Comparison of ENCODE assay signal across 8 cellular contexts in the genomic region with DNA sequence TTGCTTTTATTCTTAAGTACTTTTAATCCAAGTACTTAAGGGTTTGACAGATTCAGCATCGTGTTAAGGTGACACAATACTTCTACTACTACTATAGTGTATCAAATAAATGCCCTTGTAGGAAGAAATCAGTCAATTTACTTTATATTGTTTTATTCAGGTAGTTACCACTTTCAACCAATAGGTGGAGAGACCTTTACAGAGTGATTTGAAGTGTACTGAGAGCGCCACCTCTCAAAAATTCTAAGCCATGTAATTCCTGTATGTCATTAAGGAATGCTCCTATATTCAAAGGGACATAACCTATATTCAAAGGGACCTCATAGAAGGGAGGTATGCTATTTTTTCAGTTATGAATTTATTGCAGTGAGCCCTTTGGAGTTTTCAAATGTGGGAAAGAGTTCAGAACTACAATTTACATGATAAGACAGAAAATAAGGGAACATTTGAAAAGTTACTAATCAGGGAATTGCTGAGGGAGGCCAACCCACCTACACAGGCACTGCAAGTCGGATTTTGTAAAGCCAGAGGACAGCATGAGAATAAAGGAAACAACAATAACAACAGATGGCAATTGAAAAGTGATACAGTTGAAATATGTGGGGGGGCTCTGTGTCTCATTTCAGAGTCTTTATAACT.
A peak's percentile ranks its signal among the peaks of the same experiment; 100 is the strongest.
DNase-seq lines count a peak whose midpoint lies in the region; ATAC-seq, FAIRE-seq and TF ChIP-seq lines count a peak whose summit lies in the region.

No MANE protein-coding gene starts in this region.

- 33 to 38% (median 35%) methylated on average over 3 of the region's 3 CpGs for WGBS in psoas muscle, 3 donors

- peak; percentile 39 for TF ChIP-seq CTCF in GM10266 (IDR thresholded peaks at IDR 0.05; ENCODE audit: control insufficient read depth, insufficient read depth, low read depth, missing control alignments)
- no peak for TF ChIP-seq CTCF in psoas muscle (IDR thresholded peaks at IDR 0.05)

- no peaks in the 10 kb centered on the region for H3K27me3 Mint-ChIP-seq in stimulated activated memory B cell treated with anti-CD40 and anti-IgM and Interleukin-4, amounts not matched to agents 10 μg/mL and 1 μg/mL and 100 μg/mL, for 72 hours

- intact Hi-C loops in psoas muscle (cut with DNase I) = no loop called here

- no peak overlapping the region for H3K27ac ChIP-seq in psoas muscle

- no peak overlapping the region for H3K27ac Mint-ChIP-seq in stimulated activated memory B cell treated with anti-CD40 and anti-IgM and Interleukin-4, amounts not matched to agents 10 μg/mL and 1 μg/mL and 100 μg/mL, for 72 hours

- no peak for FAIRE-seq in HTR-8/SVneo (lab: Jason Lieb, UNC)

- H3K4me1 Mint-ChIP-seq in stimulated activated memory B cell treated with anti-CD40 and anti-IgM and Interleukin-4, amounts not matched to agents 10 μg/mL and 1 μg/mL and 100 μg/mL, for 72 hours = no peaks in the 10 kb centered on the region

- H3K9me3 Mint-ChIP-seq in stimulated activated memory B cell treated with anti-CD40 and anti-IgM and Interleukin-4, amounts not matched to agents 10 μg/mL and 1 μg/mL and 100 μg/mL, for 72 hours = no peaks in the 10 kb centered on the region

- H3K9me3 ChIP-seq in psoas muscle = no peaks in the 10 kb centered on the region

- no peaks in the 10 kb centered on the region for H3K36me3 ChIP-seq in psoas muscle (ENCODE audit: insufficient read depth in 1 of 2, low read depth in 1 of 2)

- H3K36me3 Mint-ChIP-seq in stimulated activated memory B cell treated with anti-CD40 and anti-IgM and Interleukin-4, amounts not matched to agents 10 μg/mL and 1 μg/mL and 100 μg/mL, for 72 hours = no peaks in the 10 kb centered on the region

- ATAC-seq in GM21619 (IDR thresholded peaks at IDR 0.05; ENCODE audit: unreplicated experiment) = peak; percentile 91
- no peak for ATAC-seq in psoas muscle
- no peak for ATAC-seq in stimulated activated memory B cell treated with anti-CD40 and anti-IgM and Interleukin-4, amounts not matched to agents 10 μg/mL and 1 μg/mL and 100 μg/mL, for 72 hours

- peak; percentile 12 for DNase-seq in GM10266 (ENCODE audit: extremely low spot score)
- peak; percentile 9 for DNase-seq in HTR-8/SVneo (ENCODE audit: insufficient read length, low spot score)
- DNase-seq in SHP77 treated with DMSO at 0.1 percent for 48 hours (lab: John Stamatoyannopoulos, UW) = peak; percentile 52
- peak; percentile 59 for DNase-seq in iPS-NIHi11 (ENCODE audit: low spot score)
- DNase-seq in psoas muscle = no peak
- DNase-seq in activated CD4-positive, alpha-beta T cell treated with anti-CD3 and anti-CD28 coated beads, Interleukin-2, amount 50 U/mL, for 1 hour = no peak

- no peak overlapping the region for H3K4me3 Mint-ChIP-seq in stimulated activated memory B cell treated with anti-CD40 and anti-IgM and Interleukin-4, amounts not matched to agents 10 μg/mL and 1 μg/mL and 100 μg/mL, for 72 hours

- H3K4me3 ChIP-seq in psoas muscle = no peak overlapping the region

- H3K4me1 ChIP-seq in psoas muscle = no peaks in the 10 kb centered on the region

- no peaks in the 10 kb centered on the region for H3K27me3 ChIP-seq in psoas muscle (ENCODE audit: insufficient read depth in 3 of 3, low read length in 2 of 3)

Comparison
In these comparisons a context has a peak if more than half of its experiments do, and no peak if none do; other contexts are left out.
1. DNase-seq: peak in GM10266 (single experiment), HTR-8/SVneo (single experiment), SHP77 treated with DMSO at 0.1 percent for 48 hours (single experiment) and iPS-NIHi11 (single experiment); none in psoas muscle (0 of 2) and activated CD4-positive, alpha-beta T cell treated with anti-CD3 and anti-CD28 coated beads, Interleukin-2, amount 50 U/mL, for 1 hour (single experiment).